ENCODE assay signal across 8 cellular contexts in the genomic region with DNA sequence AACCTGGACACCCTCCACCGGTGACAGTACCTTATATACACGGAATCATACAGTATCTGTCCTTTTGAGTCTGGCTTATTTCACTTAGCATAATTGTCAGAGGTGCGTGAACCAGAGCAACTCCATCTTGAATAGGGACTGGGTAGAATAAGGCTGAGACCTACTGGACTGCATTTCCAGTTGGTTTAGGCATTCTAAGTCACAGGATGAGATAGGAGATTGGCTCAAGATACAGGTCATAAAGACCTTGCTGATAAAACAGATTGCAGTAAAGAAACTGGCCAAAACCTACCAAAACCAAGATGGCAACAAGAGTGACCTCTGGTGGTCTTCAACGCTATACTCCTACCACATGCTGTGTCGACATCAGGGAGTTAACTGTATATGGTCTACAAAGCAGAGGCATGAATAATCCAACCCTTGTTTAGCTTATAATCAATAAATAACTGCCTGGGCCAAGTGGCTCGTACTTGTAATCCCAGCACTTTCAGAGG. TPM values are rescaled to one million over a fixed set of nuclear protein-coding genes. Genes with fewer than 3 reads are reported as not detected.
DNase-seq lines count a peak whose midpoint lies in the region; ATAC-seq and TF ChIP-seq lines count a peak whose summit lies in the region.

No MANE protein-coding gene starts in this region.

- H3K27ac ChIP-seq in BLaER1 (peak overlapping the region; percentile 90), fibroblast of lung (ENCODE audit: insufficient read depth, low read length) (no peak overlapping the region), upper lobe of right lung (no peak overlapping the region)

- DNase-seq in H7 (peak; percentile 65), SHP77 treated with DMSO at 0.1 percent for 48 hours (lab: John Stamatoyannopoulos, UW) (peak; percentile 52), fibroblast of lung (ENCODE audit: low read depth in 2 of 2) (peak; percentile 38 to 69), upper lobe of right lung (no peak), omental fat pad (ENCODE audit: low spot score) (no peak)

- H4K20me1 ChIP-seq in BLaER1: no peaks in the 10 kb centered on the region
- no peaks in the 10 kb centered on the region for H4K20me1 ChIP-seq in fibroblast of lung (ENCODE audit: control insufficient read depth, extremely low read depth, insufficient read depth, low read length)

- no peak overlapping the region for H3K9ac ChIP-seq in BLaER1
- no peak overlapping the region for H3K9ac ChIP-seq in fibroblast of lung (ENCODE audit: insufficient read depth, low read length)

- intact Hi-C loops in upper lobe of right lung (cut with DNase I): no loop called here

- peaks cover 21% of the 10 kb centered on the region for H3K36me3 ChIP-seq in BLaER1
- peaks cover 6% of the 10 kb centered on the region for H3K36me3 ChIP-seq in H7 (replicated peaks; ENCODE audit: control insufficient read depth, insufficient read depth, low read length)
- H3K36me3 ChIP-seq in fibroblast of lung (ENCODE audit: control insufficient read depth, insufficient read depth, low read length): peaks cover 3% of the 10 kb centered on the region
- peaks cover 6% of the 10 kb centered on the region for H3K36me3 ChIP-seq in upper lobe of right lung

- H3K4me2 ChIP-seq in BLaER1: peak overlapping the region; percentile 49
- H3K4me2 ChIP-seq in fibroblast of lung (ENCODE audit: extremely low read depth, insufficient read depth, low read length): no peak overlapping the region

- H3K4me1 ChIP-seq in BLaER1: peaks cover 35% of the 10 kb centered on the region
- peaks cover 6% of the 10 kb centered on the region for H3K4me1 ChIP-seq in fibroblast of lung (ENCODE audit: control insufficient read depth, extremely low read depth, insufficient read depth, low read length)
- H3K4me1 ChIP-seq in upper lobe of right lung: peaks cover 19% of the 10 kb centered on the region

- TF ChIP-seq CTCF in fibroblast of lung (conservative IDR thresholded peaks at IDR 0.05 in 1 of 2, IDR thresholded peaks at IDR 0.05 in 1 of 2; ENCODE audit: low read depth in 1 of 2, low read length in 2 of 2): peak; percentile 31 to 48
- TF ChIP-seq CTCF in upper lobe of right lung (IDR thresholded peaks at IDR 0.05): peak; percentile 32
- TF ChIP-seq CTCF in omental fat pad (IDR thresholded peaks at IDR 0.05): no peak

- no peak overlapping the region for H2AFZ ChIP-seq in fibroblast of lung (ENCODE audit: low read length)

- H3K4me3 ChIP-seq in BLaER1 (no peak overlapping the region), H7 (ENCODE audit: insufficient read depth, low read depth, low read length) (no peak overlapping the region), fibroblast of lung (replicated peaks in 1 of 4; ENCODE audit: control extremely low read depth in 1 of 4, insufficient read depth in 1 of 4, low read depth in 3 of 4, low read length in 4 of 4) (no peak overlapping the region), upper lobe of right lung (no peak overlapping the region)

- ATAC-seq in upper lobe of right lung (no peak), omental fat pad (ENCODE audit: low FRiP score) (no peak), HG02759 (IDR thresholded peaks at IDR 0.05; ENCODE audit: unreplicated experiment) (no peak), esophagus mucosa (no peak)

- H3K79me2 ChIP-seq in fibroblast of lung (ENCODE audit: control insufficient read depth, insufficient read depth, low read length): peaks cover 32% of the 10 kb centered on the region

- H3K9me3 ChIP-seq in BLaER1 (no peaks in the 10 kb centered on the region), fibroblast of lung (ENCODE audit: control insufficient read depth, insufficient read depth, low read depth, low read length) (no peaks in the 10 kb centered on the region), upper lobe of right lung (no peaks in the 10 kb centered on the region)

- H3K27me3 ChIP-seq in BLaER1 (no peaks in the 10 kb centered on the region), H7 (ENCODE audit: control insufficient read depth, insufficient read depth, low read length) (no peaks in the 10 kb centered on the region), fibroblast of lung (ENCODE audit: control insufficient read depth, insufficient read depth, low read length) (no peaks in the 10 kb centered on the region), upper lobe of right lung (no peaks in the 10 kb centered on the region)

RNA-seq across cellular contexts. Expression of a gene that starts 1.4 kb away (rescaled TPM):
- 309 and 339 TPM in 2 replicates for total RNA-seq in H7 (2014; rRNA removed; shearing (Covaris generic))
- 279 and 840 TPM in 2 replicates for total RNA-seq in fibroblast of lung
- 399 TPM in 2 replicates for polyA plus RNA-seq in fibroblast of lung
- 480 and 515 TPM in 2 replicates for polyA plus RNA-seq in fibroblast of lung (2012)
- polyA minus RNA-seq in fibroblast of lung (ENCODE audit: low replicate concordance): 188 and 231 TPM in 2 replicates
- 225 TPM for total RNA-seq in upper lobe of right lung
- total RNA-seq in omental fat pad: 100 to 1,000 TPM in 1 of 4 donors, 10 to 100 TPM in 3; 73.9 to 151 (median 87.7) TPM
- total RNA-seq in esophagus mucosa: 401 TPM

RNA-seq across cellular contexts. Expression of a gene that starts 6.1 kb away (rescaled TPM):
- total RNA-seq in H7 (2014; rRNA removed; shearing (Covaris generic)): 1.00 and 2.2 TPM in 2 replicates
- not detected in 2 replicates for total RNA-seq in fibroblast of lung
- polyA plus RNA-seq in fibroblast of lung: not detected in 2 replicates
- not detected in 2 replicates for polyA plus RNA-seq in fibroblast of lung (2012)
- polyA minus RNA-seq in fibroblast of lung (ENCODE audit: low replicate concordance): not detected in 2 replicates
- total RNA-seq in upper lobe of right lung: not detected
- total RNA-seq in omental fat pad: not detected
- 0.20 TPM for total RNA-seq in esophagus mucosa

RNA-seq across cellular contexts. Expression of a gene that starts 13.4 kb away (rescaled TPM):
- 85.2 and 93.8 TPM in 2 replicates for total RNA-seq in H7 (2014; rRNA removed; shearing (Covaris generic))
- total RNA-seq in fibroblast of lung: 9.8 and 12.6 TPM in 2 replicates
- polyA plus RNA-seq in fibroblast of lung: 16.4 and 22.8 TPM in 2 replicates
- polyA plus RNA-seq in fibroblast of lung (2012): 19.4 and 30.3 TPM in 2 replicates
- polyA minus RNA-seq in fibroblast of lung (ENCODE audit: low replicate concordance): 31.4 and 43.0 TPM in 2 replicates
- total RNA-seq in upper lobe of right lung: 27.0 TPM
- 10 to 100 TPM; 11.5 to 21.1 (median 12.5) TPM for total RNA-seq in omental fat pad
- 40.7 TPM for total RNA-seq in esophagus mucosa

RNA-seq across cellular contexts. Expression of a gene that starts 30.0 kb away (rescaled TPM):
- 5.1 and 7.7 TPM in 2 replicates for total RNA-seq in H7 (2014; rRNA removed; shearing (Covaris generic))
- total RNA-seq in fibroblast of lung (0.99 and 1.0 TPM in 2 replicates), upper lobe of right lung (2.6 TPM), omental fat pad (1 to 10 TPM in 2 of 4 donors, under 1 TPM in 2; 0.36 to 2.3 (median 1.2) TPM), esophagus mucosa (1.7 TPM)
- polyA plus RNA-seq in fibroblast of lung: 0.79 and 0.86 TPM in 2 replicates
- 0.73 and 1.1 TPM in 2 replicates for polyA plus RNA-seq in fibroblast of lung (2012)
- polyA minus RNA-seq in fibroblast of lung (ENCODE audit: low replicate concordance): 7.3 and 11.7 TPM in 2 replicates

RNA-seq across cellular contexts. Expression of a gene that starts 34.0 kb away (rescaled TPM):
- 38.7 and 48.6 TPM in 2 replicates for total RNA-seq in H7 (2014; rRNA removed; shearing (Covaris generic))
- total RNA-seq in fibroblast of lung (21.3 and 26.8 TPM in 2 replicates), upper lobe of right lung (51.2 TPM), omental fat pad (10 to 100 TPM; 16.9 to 41.3 (median 32.7) TPM), esophagus mucosa (16.9 TPM)
- 34.0 and 40.9 TPM in 2 replicates for polyA plus RNA-seq in fibroblast of lung
- polyA plus RNA-seq in fibroblast of lung (2012): 23.9 and 27.2 TPM in 2 replicates
- polyA minus RNA-seq in fibroblast of lung (ENCODE audit: low replicate concordance): 47.5 and 75.3 TPM in 2 replicates

Comparison
In these comparisons a context has a peak if more than half of its experiments do, and no peak if none do; other contexts are left out.
1. DNase-seq: peak in H7 (single experiment), SHP77 treated with DMSO at 0.1 percent for 48 hours (single experiment) and fibroblast of lung (2 of 2); none in upper lobe of right lung (single experiment) and omental fat pad (single experiment).
2. CTCF ChIP-seq: peak in fibroblast of lung (2 of 2) and upper lobe of right lung (single experiment); none in omental fat pad (0 of 3).